1 cellular context compared by ENCODE assay signal in the genomic region with DNA sequence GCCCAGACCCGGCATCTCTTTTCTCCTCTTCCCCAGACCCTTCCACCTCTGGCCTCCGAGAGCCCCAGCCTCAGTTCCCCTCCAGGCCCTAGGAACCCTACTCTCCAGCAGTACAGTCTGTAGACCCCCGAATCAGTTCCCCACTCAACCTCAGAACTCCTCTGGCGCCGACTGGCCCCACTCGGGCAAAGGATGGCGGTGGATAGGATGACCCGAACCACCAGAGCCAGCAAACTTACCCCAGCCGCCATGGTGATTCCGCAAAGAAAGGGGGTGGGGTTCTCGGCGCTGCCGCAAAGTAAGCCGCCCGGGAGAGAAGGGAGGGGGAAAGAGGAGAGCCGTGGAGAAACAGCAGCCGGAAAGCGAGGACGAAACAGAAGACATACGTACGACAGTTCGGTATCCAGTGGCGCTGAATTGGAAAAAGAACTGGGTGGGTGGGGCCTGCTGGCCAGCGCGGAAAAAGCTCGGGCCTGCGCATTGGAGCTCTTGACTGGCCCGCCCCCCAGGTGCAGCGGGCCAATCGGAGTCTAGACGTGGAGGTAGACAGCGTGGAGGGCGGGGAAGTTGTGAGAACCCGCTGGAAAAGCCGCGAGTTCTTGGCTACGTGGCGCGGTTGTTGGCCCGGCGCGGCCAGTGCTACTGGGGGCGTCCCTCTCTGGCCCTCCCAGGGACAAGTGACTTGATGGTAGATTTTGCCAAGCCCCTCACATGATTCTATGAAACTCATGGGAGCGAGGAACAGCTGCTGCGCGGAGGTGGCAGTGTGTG.
TF ChIP-seq lines count a peak whose summit lies in the region.

A gene with protein sequence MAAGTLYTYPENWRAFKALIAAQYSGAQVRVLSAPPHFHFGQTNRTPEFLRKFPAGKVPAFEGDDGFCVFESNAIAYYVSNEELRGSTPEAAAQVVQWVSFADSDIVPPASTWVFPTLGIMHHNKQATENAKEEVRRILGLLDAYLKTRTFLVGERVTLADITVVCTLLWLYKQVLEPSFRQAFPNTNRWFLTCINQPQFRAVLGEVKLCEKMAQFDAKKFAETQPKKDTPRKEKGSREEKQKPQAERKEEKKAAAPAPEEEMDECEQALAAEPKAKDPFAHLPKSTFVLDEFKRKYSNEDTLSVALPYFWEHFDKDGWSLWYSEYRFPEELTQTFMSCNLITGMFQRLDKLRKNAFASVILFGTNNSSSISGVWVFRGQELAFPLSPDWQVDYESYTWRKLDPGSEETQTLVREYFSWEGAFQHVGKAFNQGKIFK (minus strand): TSS at position 300 of the 771 bp plus-strand sequence. CDS start 49 bp downstream, at position 251.

TF ChIP-seq in K562, 482 proteins besides CTCF, POLR2A, EP300 and RAD21 (continued from another document and continues in another):
- TF ChIP-seq, protein P1, sequence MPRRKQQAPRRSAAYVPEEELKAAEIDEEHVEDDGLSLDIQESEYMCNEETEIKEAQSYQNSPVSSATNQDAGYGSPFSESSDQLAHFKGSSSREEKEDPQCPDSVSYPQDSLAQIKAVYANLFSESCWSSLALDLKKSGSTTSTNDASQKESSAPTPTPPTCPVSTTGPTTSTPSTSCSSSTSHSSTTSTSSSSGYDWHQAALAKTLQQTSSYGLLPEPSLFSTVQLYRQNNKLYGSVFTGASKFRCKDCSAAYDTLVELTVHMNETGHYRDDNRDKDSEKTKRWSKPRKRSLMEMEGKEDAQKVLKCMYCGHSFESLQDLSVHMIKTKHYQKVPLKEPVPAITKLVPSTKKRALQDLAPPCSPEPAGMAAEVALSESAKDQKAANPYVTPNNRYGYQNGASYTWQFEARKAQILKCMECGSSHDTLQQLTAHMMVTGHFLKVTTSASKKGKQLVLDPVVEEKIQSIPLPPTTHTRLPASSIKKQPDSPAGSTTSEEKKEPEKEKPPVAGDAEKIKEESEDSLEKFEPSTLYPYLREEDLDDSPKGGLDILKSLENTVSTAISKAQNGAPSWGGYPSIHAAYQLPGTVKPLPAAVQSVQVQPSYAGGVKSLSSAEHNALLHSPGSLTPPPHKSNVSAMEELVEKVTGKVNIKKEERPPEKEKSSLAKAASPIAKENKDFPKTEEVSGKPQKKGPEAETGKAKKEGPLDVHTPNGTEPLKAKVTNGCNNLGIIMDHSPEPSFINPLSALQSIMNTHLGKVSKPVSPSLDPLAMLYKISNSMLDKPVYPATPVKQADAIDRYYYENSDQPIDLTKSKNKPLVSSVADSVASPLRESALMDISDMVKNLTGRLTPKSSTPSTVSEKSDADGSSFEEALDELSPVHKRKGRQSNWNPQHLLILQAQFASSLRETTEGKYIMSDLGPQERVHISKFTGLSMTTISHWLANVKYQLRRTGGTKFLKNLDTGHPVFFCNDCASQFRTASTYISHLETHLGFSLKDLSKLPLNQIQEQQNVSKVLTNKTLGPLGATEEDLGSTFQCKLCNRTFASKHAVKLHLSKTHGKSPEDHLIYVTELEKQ (CRISPR knock-in tag; IDR thresholded peaks at IDR 0.05) = no peak
- TF ChIP-seq, protein P2, sequence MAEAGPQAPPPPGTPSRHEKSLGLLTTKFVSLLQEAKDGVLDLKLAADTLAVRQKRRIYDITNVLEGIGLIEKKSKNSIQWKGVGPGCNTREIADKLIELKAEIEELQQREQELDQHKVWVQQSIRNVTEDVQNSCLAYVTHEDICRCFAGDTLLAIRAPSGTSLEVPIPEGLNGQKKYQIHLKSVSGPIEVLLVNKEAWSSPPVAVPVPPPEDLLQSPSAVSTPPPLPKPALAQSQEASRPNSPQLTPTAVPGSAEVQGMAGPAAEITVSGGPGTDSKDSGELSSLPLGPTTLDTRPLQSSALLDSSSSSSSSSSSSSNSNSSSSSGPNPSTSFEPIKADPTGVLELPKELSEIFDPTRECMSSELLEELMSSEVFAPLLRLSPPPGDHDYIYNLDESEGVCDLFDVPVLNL (CRISPR knock-in tag; IDR thresholded peaks at IDR 0.05; ENCODE audit: low read depth) = no peak
- TF ChIP-seq ZNF583 (CRISPR knock-in tag; IDR thresholded peaks at IDR 0.05) = 0 out of 2 replicates have a peak, but pooled peaks have one; percentile 57
- TF ChIP-seq, protein P3, sequence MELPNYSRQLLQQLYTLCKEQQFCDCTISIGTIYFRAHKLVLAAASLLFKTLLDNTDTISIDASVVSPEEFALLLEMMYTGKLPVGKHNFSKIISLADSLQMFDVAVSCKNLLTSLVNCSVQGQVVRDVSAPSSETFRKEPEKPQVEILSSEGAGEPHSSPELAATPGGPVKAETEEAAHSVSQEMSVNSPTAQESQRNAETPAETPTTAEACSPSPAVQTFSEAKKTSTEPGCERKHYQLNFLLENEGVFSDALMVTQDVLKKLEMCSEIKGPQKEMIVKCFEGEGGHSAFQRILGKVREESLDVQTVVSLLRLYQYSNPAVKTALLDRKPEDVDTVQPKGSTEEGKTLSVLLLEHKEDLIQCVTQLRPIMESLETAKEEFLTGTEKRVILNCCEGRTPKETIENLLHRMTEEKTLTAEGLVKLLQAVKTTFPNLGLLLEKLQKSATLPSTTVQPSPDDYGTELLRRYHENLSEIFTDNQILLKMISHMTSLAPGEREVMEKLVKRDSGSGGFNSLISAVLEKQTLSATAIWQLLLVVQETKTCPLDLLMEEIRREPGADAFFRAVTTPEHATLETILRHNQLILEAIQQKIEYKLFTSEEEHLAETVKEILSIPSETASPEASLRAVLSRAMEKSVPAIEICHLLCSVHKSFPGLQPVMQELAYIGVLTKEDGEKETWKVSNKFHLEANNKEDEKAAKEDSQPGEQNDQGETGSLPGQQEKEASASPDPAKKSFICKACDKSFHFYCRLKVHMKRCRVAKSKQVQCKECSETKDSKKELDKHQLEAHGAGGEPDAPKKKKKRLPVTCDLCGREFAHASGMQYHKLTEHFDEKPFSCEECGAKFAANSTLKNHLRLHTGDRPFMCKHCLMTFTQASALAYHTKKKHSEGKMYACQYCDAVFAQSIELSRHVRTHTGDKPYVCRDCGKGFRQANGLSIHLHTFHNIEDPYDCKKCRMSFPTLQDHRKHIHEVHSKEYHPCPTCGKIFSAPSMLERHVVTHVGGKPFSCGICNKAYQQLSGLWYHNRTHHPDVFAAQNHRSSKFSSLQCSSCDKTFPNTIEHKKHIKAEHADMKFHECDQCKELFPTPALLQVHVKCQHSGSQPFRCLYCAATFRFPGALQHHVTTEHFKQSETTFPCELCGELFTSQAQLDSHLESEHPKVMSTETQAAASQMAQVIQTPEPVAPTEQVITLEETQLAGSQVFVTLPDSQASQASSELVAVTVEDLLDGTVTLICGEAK (IDR thresholded peaks at IDR 0.05) = peak; percentile 14; the same call in 1 of the 2 replicates
- TF ChIP-seq, protein P3 (CRISPR knock-in tag; IDR thresholded peaks at IDR 0.05) = no peak
- no peak for TF ChIP-seq ZNF551 (CRISPR knock-in tag; IDR thresholded peaks at IDR 0.05)
- TF ChIP-seq NFYB (IDR thresholded peaks at IDR 0.05; ENCODE audit: extremely low read depth, insufficient read length) = no peak
- no peak for TF ChIP-seq ZNF384 (IDR thresholded peaks at IDR 0.05; ENCODE audit: low read depth, low read length)
- peak; percentile 81; the same call in 1 of the 2 replicates for TF ChIP-seq BRD4 (IDR thresholded peaks at IDR 0.05)
- TF ChIP-seq ZNF780A (CRISPR knock-in tag; IDR thresholded peaks at IDR 0.05) = no peak
- TF ChIP-seq HNRNPLL (IDR thresholded peaks at IDR 0.05; ENCODE audit: low read depth, low read length, poor library complexity, severe bottlenecking) = peak; percentile 94
- TF ChIP-seq SAFB (IDR thresholded peaks at IDR 0.05; ENCODE audit: borderline replicate concordance, low read depth, low read length) = no peak
- TF ChIP-seq KDM1A (IDR thresholded peaks at IDR 0.05) = no peak; a peak in 1 of 4 replicates
- peak; percentile 91 for TF ChIP-seq RBFOX2 (IDR thresholded peaks at IDR 0.05; ENCODE audit: low read depth, low read length)
- TF ChIP-seq, protein P4, sequence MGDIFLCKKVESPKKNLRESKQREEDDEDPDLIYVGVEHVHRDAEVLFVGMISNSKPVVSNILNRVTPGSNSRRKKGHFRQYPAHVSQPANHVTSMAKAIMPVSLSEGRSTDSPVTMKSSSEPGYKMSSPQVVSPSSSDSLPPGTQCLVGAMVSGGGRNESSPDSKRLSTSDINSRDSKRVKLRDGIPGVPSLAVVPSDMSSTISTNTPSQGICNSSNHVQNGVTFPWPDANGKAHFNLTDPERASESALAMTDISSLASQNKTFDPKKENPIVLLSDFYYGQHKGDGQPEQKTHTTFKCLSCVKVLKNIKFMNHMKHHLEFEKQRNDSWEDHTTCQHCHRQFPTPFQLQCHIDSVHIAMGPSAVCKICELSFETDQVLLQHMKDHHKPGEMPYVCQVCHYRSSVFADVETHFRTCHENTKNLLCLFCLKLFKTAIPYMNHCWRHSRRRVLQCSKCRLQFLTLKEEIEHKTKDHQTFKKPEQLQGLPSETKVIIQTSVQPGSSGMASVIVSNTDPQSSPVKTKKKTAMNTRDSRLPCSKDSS (IDR thresholded peaks at IDR 0.05; ENCODE audit: low read depth, partially characterized antibody) = no peak
- TF ChIP-seq OTX1 (CRISPR knock-in tag; IDR thresholded peaks at IDR 0.05) = no peak
- no peak for TF ChIP-seq CREB1 (IDR thresholded peaks at IDR 0.05)
- peak; percentile 66; the same call in 1 of the 2 replicates for TF ChIP-seq CREB1 (CRISPR knock-in tag; IDR thresholded peaks at IDR 0.05)
- peak; percentile 33; the same call in 1 of the 2 replicates for TF ChIP-seq HDAC2 (IDR thresholded peaks at IDR 0.05)
- TF ChIP-seq, protein P5, sequence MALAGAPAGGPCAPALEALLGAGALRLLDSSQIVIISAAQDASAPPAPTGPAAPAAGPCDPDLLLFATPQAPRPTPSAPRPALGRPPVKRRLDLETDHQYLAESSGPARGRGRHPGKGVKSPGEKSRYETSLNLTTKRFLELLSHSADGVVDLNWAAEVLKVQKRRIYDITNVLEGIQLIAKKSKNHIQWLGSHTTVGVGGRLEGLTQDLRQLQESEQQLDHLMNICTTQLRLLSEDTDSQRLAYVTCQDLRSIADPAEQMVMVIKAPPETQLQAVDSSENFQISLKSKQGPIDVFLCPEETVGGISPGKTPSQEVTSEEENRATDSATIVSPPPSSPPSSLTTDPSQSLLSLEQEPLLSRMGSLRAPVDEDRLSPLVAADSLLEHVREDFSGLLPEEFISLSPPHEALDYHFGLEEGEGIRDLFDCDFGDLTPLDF (CRISPR knock-in tag; IDR thresholded peaks at IDR 0.05) = 0 out of 2 replicates have a peak, but pooled peaks have one; percentile 34
- no peak for TF ChIP-seq ETS2 (tag; IDR thresholded peaks at IDR 0.05; ENCODE audit: borderline replicate concordance, poor library complexity, severe bottlenecking)
- no peak for TF ChIP-seq ZNF24 (IDR thresholded peaks at IDR 0.05)
- TF ChIP-seq HMGN3 (IDR thresholded peaks at IDR 0.05; ENCODE audit: borderline replicate concordance, extremely low read depth, insufficient read length, low read depth, low read length) = no peak
- TF ChIP-seq ZKSCAN1 (IDR thresholded peaks at IDR 0.05; ENCODE audit: low read depth, low read length) = no peak; the same call in 1 of the 2 replicates
- no peak for TF ChIP-seq ZNF699 (CRISPR knock-in tag; IDR thresholded peaks at IDR 0.05; ENCODE audit: insufficient replicate concordance)
- TF ChIP-seq, protein P6, sequence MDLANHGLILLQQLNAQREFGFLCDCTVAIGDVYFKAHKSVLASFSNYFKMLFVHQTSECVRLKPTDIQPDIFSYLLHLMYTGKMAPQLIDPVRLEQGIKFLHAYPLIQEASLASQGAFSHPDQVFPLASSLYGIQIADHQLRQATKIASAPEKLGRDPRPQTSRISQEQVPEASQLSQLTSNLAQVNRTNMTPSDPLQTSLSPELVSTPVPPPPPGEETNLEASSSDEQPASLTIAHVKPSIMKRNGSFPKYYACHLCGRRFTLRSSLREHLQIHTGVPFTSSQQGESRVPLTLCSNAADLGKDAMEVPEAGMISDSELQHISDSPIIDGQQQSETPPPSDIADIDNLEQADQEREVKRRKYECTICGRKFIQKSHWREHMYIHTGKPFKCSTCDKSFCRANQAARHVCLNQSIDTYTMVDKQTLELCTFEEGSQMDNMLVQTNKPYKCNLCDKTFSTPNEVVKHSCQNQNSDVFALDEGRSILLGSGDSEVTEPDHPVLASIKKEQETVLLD (IDR thresholded peaks at IDR 0.05) = peak; percentile 91
- TF ChIP-seq ZNF347 (CRISPR knock-in tag; IDR thresholded peaks at IDR 0.05; ENCODE audit: low read depth) = no peak
- TF ChIP-seq SIRT6 (IDR thresholded peaks at IDR 0.05; ENCODE audit: low read depth, low read length) = no peak
- TF ChIP-seq, protein P7, sequence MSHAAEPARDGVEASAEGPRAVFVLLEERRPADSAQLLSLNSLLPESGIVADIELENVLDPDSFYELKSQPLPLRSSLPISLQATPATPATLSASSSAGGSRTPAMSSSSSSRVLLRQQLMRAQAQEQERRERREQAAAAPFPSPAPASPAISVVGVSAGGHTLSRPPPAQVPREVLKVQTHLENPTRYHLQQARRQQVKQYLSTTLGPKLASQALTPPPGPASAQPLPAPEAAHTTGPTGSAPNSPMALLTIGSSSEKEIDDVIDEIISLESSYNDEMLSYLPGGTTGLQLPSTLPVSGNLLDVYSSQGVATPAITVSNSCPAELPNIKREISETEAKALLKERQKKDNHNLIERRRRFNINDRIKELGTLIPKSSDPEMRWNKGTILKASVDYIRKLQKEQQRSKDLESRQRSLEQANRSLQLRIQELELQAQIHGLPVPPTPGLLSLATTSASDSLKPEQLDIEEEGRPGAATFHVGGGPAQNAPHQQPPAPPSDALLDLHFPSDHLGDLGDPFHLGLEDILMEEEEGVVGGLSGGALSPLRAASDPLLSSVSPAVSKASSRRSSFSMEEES (CRISPR knock-in tag; IDR thresholded peaks at IDR 0.05) = no peak
- TF ChIP-seq ZNF146 (CRISPR knock-in tag; IDR thresholded peaks at IDR 0.05; ENCODE audit: unreplicated experiment) = no peak
- TF ChIP-seq GTF2F1 (IDR thresholded peaks at IDR 0.05; ENCODE audit: low read depth, low read length) = peak; percentile 87; the same call in 1 of the 2 replicates
- no peak for TF ChIP-seq FIP1L1 (IDR thresholded peaks at IDR 0.05; ENCODE audit: low read depth, low read length, poor library complexity, severe bottlenecking)
- TF ChIP-seq TBP (optimal IDR thresholded peaks at IDR 0.05; ENCODE audit: low read depth, low read length) = peak; percentile 97
- no peak for TF ChIP-seq MCM7 (IDR thresholded peaks at IDR 0.05)
- TF ChIP-seq TCF3 (CRISPR knock-in tag; IDR thresholded peaks at IDR 0.05) = no peak
